Comparison of ENCODE assay signal across 9 cellular contexts in genomic region chr20:21096321-21097043, GRCh38. TPM values are rescaled to one million over a fixed set of nuclear protein-coding genes. Genes with fewer than 3 reads are reported as not detected.
DNase-seq lines count a peak whose midpoint lies in the region; ATAC-seq and TF ChIP-seq lines count a peak whose summit lies in the region.
"Had no signal": no experiment of that assay in that cellular context is flagged by ENCODE, and none has a peak within 500 bp of the region (broad histone marks: within the 10 kb centered on the region; RNA-seq: fewer than 3 reads in every experiment).

No MANE protein-coding gene starts in this region.

- H3K36me3 Mint-ChIP-seq in activated naive CD8-positive, alpha-beta T cell: no peaks in the 10 kb centered on the region
- H3K36me3 Mint-ChIP-seq in activated naive CD8-positive, alpha-beta T cell treated with anti-CD3 and anti-CD28 coated beads, Interleukin-2, amount 50 U/mL, for 24 hours (ENCODE audit: low read depth): no peaks in the 10 kb centered on the region

- ATAC-seq in activated naive CD8-positive, alpha-beta T cell treated with anti-CD3 and anti-CD28 coated beads, Interleukin-2, amount 50 U/mL, for 24 hours: no peak
- ATAC-seq in heart right ventricle: no peak
- no peak for ATAC-seq in GM21825 (IDR thresholded peaks at IDR 0.05; ENCODE audit: unreplicated experiment)

- intact Hi-C loops in heart right ventricle (cut with DNase I): no loop called here

- H3K4me1 Mint-ChIP-seq in activated naive CD8-positive, alpha-beta T cell (ENCODE audit: low read depth): peaks cover 15% of the 10 kb centered on the region
- peaks cover 11% of the 10 kb centered on the region for H3K4me1 Mint-ChIP-seq in activated naive CD8-positive, alpha-beta T cell treated with anti-CD3 and anti-CD28 coated beads, Interleukin-2, amount 50 U/mL, for 24 hours

- peaks cover 58% of the 10 kb centered on the region for H3K27me3 Mint-ChIP-seq in activated naive CD8-positive, alpha-beta T cell
- peaks cover 76% of the 10 kb centered on the region for H3K27me3 Mint-ChIP-seq in activated naive CD8-positive, alpha-beta T cell treated with anti-CD3 and anti-CD28 coated beads, Interleukin-2, amount 50 U/mL, for 24 hours

- no peak overlapping the region for H3K4me3 ChIP-seq in heart right ventricle

- H3K27ac Mint-ChIP-seq in activated naive CD8-positive, alpha-beta T cell: peak overlapping the region; percentile 25
- no peak overlapping the region for H3K27ac Mint-ChIP-seq in activated naive CD8-positive, alpha-beta T cell treated with anti-CD3 and anti-CD28 coated beads, Interleukin-2, amount 50 U/mL, for 24 hours
- H3K27ac Mint-ChIP-seq: CD4-positive, CD25-positive, alpha-beta regulatory T cell had no signal

- no peaks in the 10 kb centered on the region for H3K9me3 ChIP-seq in heart right ventricle

- WGBS in heart right ventricle, 2 donors: 29 to 30% methylated on average over 10 of the region's 10 CpGs

- no peak for TF ChIP-seq CTCF in heart right ventricle (IDR thresholded peaks at IDR 0.05)

- H3K27me3 ChIP-seq in heart right ventricle: peaks cover 14 to 100% (median 92%) of the 10 kb centered on the region in 7 donors

- H3K9me3 Mint-ChIP-seq in activated naive CD8-positive, alpha-beta T cell (ENCODE audit: low read depth): no peaks in the 10 kb centered on the region
- no peaks in the 10 kb centered on the region for H3K9me3 Mint-ChIP-seq in activated naive CD8-positive, alpha-beta T cell treated with anti-CD3 and anti-CD28 coated beads, Interleukin-2, amount 50 U/mL, for 24 hours

- no peak overlapping the region for H3K4me3 Mint-ChIP-seq in activated naive CD8-positive, alpha-beta T cell
- no peak overlapping the region for H3K4me3 Mint-ChIP-seq in activated naive CD8-positive, alpha-beta T cell treated with anti-CD3 and anti-CD28 coated beads, Interleukin-2, amount 50 U/mL, for 24 hours
- H3K4me3 Mint-ChIP-seq: CD4-positive, CD25-positive, alpha-beta regulatory T cell had no signal

- H3K4me1 ChIP-seq in heart right ventricle: peaks cover 0 to 23% (median 19%) of the 10 kb centered on the region in 9 donors

- DNase-seq in activated naive CD8-positive, alpha-beta T cell treated with anti-CD3 and anti-CD28 coated beads, Interleukin-2, amount 50 U/mL, for 24 hours: no peak
- DNase-seq in NCI-H2171 treated with DMSO at 0.1 percent for 48 hours (lab: John Stamatoyannopoulos, UW) (peak; percentile 73), dermis blood vessel endothelial cell (peak; percentile 42), superior temporal gyrus (ENCODE audit: extremely low spot score) (peak; percentile 75), heart right ventricle (no peak), glomerular visceral epithelial cell (ENCODE audit: extremely low spot score) (no peak)
- DNase-seq: CD4-positive, CD25-positive, alpha-beta regulatory T cell had no signal

- no peak overlapping the region for H3K27ac ChIP-seq in heart right ventricle

- H3K36me3 ChIP-seq in heart right ventricle: no peaks in the 10 kb centered on the region

RNA-seq across cellular contexts. Expression of gene LINC00237, which starts 9.7 kb away (rescaled TPM):
- total RNA-seq in dermis blood vessel endothelial cell: not detected in 2 replicates
- total RNA-seq in heart right ventricle: not detected
- polyA plus RNA-seq in heart right ventricle: not detected
- total RNA-seq: CD4-positive, CD25-positive, alpha-beta regulatory T cell had no signal

RNA-seq across cellular contexts. Expression of gene KIZ, which starts 29.4 kb away (rescaled TPM):
- total RNA-seq in dermis blood vessel endothelial cell (5.7 and 7.5 TPM in 2 replicates), heart right ventricle (10 to 100 TPM; 16.8 to 38.2 (median 26.5) TPM)
- polyA plus RNA-seq in heart right ventricle: 10 to 100 TPM in 1 of 2 donors, 1 to 10 TPM in 1; 8.3 to 33.9 TPM

Comparison
In these comparisons a context has a peak if more than half of its experiments do, and no peak if none do; other contexts are left out.
1. DNase-seq: peak in NCI-H2171 treated with DMSO at 0.1 percent for 48 hours (single experiment), dermis blood vessel endothelial cell (single experiment) and superior temporal gyrus (single experiment); none in activated naive CD8-positive, alpha-beta T cell treated with anti-CD3 and anti-CD28 coated beads, Interleukin-2, amount 50 U/mL, for 24 hours (single experiment), heart right ventricle (0 of 2) and glomerular visceral epithelial cell (single experiment).